Comparison of ENCODE assay signal across 1 cellular context in the genomic region with DNA sequence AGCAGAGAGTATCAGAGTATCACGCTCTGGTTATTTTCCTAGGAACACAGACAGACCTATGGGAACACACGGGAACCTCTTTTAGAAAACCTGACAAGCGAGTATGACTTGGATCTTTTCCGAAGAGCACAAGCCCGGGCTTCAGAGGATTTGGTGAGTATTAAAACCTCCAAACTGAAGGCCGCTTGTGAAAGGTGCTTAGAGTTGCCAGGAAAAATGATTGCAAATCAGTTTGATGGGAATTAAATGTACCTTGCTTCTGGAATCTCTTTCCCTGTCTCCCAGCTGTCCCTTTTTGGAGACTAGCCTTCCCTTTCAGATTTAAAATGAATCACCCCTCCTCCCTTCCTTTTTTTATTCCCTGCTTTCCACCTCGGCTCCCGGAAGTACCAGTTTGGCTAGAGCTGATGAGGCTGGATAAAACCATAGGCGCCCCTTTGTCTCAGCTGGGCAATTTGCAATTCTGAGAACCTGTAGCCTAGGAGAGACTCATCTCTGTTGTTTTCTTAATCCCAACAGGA.
TF ChIP-seq lines count a peak whose summit lies in the region.

No MANE protein-coding gene starts in this region.

TF ChIP-seq in H1, 55 proteins besides CTCF, POLR2A, EP300 and RAD21 (continued from another document):
- TF ChIP-seq CEBPB (IDR thresholded peaks at IDR 0.05; ENCODE audit: low read depth, low read length), result peak; percentile 21; the same call in 1 of the 2 replicates
- peak; percentile 53; the same call in 1 of the 2 replicates for TF ChIP-seq SP1 (IDR thresholded peaks at IDR 0.05; ENCODE audit: low read depth, low read length)
- TF ChIP-seq SP4 (IDR thresholded peaks at IDR 0.05; ENCODE audit: low read length), result no peak
- no peak for TF ChIP-seq CREB1 (IDR thresholded peaks at IDR 0.05)
- no peak for TF ChIP-seq FOSL1 (IDR thresholded peaks at IDR 0.05; ENCODE audit: insufficient read depth, low read depth, low read length)
- no peak for TF ChIP-seq MAFK (IDR thresholded peaks at IDR 0.05; ENCODE audit: low read depth, low read length)
- peak; percentile 31; the same call in 1 of the 2 replicates for TF ChIP-seq TBP (IDR thresholded peaks at IDR 0.05; ENCODE audit: low read depth, low read length)
- TF ChIP-seq SRF (IDR thresholded peaks at IDR 0.05; ENCODE audit: low read depth, low read length), result peak; percentile 64
- TF ChIP-seq, protein P1, sequence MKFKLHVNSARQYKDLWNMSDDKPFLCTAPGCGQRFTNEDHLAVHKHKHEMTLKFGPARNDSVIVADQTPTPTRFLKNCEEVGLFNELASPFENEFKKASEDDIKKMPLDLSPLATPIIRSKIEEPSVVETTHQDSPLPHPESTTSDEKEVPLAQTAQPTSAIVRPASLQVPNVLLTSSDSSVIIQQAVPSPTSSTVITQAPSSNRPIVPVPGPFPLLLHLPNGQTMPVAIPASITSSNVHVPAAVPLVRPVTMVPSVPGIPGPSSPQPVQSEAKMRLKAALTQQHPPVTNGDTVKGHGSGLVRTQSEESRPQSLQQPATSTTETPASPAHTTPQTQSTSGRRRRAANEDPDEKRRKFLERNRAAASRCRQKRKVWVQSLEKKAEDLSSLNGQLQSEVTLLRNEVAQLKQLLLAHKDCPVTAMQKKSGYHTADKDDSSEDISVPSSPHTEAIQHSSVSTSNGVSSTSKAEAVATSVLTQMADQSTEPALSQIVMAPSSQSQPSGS (IDR thresholded peaks at IDR 0.05; ENCODE audit: low read length), result peak; percentile 25; the same call in 1 of the 2 replicates
